Comparison of ENCODE assay signal across 11 cellular contexts in genomic region chr15:76642671-76643070, GRCh38.
DNase-seq lines count a peak whose midpoint lies in the region; ATAC-seq and TF ChIP-seq lines count a peak whose summit lies in the region.
"Had no signal": no experiment of that assay in that cellular context is flagged by ENCODE, and none has a peak within 500 bp of the region (broad histone marks: within the 10 kb centered on the region; RNA-seq: fewer than 3 reads in every experiment).

No MANE protein-coding gene starts in this region.

- H3K4me1 Mint-ChIP-seq in chondrocyte (ENCODE audit: low read depth) (peaks cover 26% of the 10 kb centered on the region), progenitor cell of endocrine pancreas (ENCODE audit: low read depth) (no peaks in the 10 kb centered on the region)

- H3K36me3 Mint-ChIP-seq in chondrocyte (ENCODE audit: low read depth) (peaks cover 4% of the 10 kb centered on the region), progenitor cell of endocrine pancreas (ENCODE audit: insufficient read depth) (peaks cover 18% of the 10 kb centered on the region)

- TF ChIP-seq CTCF in cardiac muscle cell (IDR thresholded peaks at IDR 0.05; ENCODE audit: low read depth, low read length) (peak; percentile 24), chondrocyte (IDR thresholded peaks at IDR 0.05) (peak; percentile 46), progenitor cell of endocrine pancreas (IDR thresholded peaks at IDR 0.05; ENCODE audit: unreplicated experiment) (peak; percentile 24)

- DNase-seq in cardiac muscle cell (ENCODE audit: low read depth in 1 of 2, low spot score in 1 of 2) = no peak
- DNase-seq in left ventricle myocardium superior = no peak
- peak; percentile 5 for DNase-seq in LHCN-M2 (ENCODE audit: low read depth)
- DNase-seq in chondrocyte (ENCODE audit: low spot score) = no peak
- DNase-seq in progenitor cell of endocrine pancreas (ENCODE audit: low spot score, unreplicated experiment) = no peak
- DNase-seq in GM03348 (ENCODE audit: low spot score) = no peak
- DNase-seq: effector memory CD8-positive, alpha-beta T cell; NCI-H2081; upper lobe of left lung had no signal

- H3K27me3 ChIP-seq in cardiac muscle cell = no peaks in the 10 kb centered on the region
- H3K27me3 ChIP-seq: upper lobe of left lung had no signal

- no peaks in the 10 kb centered on the region for H3K36me3 ChIP-seq in cardiac muscle cell
- H3K36me3 ChIP-seq: upper lobe of left lung had no signal

- no peaks in the 10 kb centered on the region for H3K27me3 Mint-ChIP-seq in chondrocyte (ENCODE audit: low read depth)
- H3K27me3 Mint-ChIP-seq in progenitor cell of endocrine pancreas = no peaks in the 10 kb centered on the region
- H3K27me3 Mint-ChIP-seq: effector memory CD8-positive, alpha-beta T cell had no signal

- intact Hi-C loops in left ventricle myocardium superior (cut with micrococcal nuclease) = no loop called here

- H3K4me1 ChIP-seq in cardiac muscle cell (ENCODE audit: low read depth) = no peaks in the 10 kb centered on the region
- H3K4me1 ChIP-seq: upper lobe of left lung had no signal

- no peak overlapping the region for H3K4me3 Mint-ChIP-seq in chondrocyte (ENCODE audit: unreplicated experiment)
- no peak overlapping the region for H3K4me3 Mint-ChIP-seq in progenitor cell of endocrine pancreas (ENCODE audit: low read depth)
- H3K4me3 Mint-ChIP-seq: effector memory CD8-positive, alpha-beta T cell had no signal

- H3K4me3 ChIP-seq in cardiac muscle cell = no peak overlapping the region
- H3K4me3 ChIP-seq: upper lobe of left lung had no signal

- no peak overlapping the region for H3K27ac ChIP-seq in cardiac muscle cell
- H3K27ac ChIP-seq: upper lobe of left lung had no signal

- H3K9me3 Mint-ChIP-seq in chondrocyte (ENCODE audit: low read depth) (peaks cover 7% of the 10 kb centered on the region), progenitor cell of endocrine pancreas (ENCODE audit: low read depth) (peaks cover 8% of the 10 kb centered on the region)
- H3K9me3 Mint-ChIP-seq: effector memory CD8-positive, alpha-beta T cell had no signal

- H3K27ac Mint-ChIP-seq in chondrocyte (ENCODE audit: unreplicated experiment) (no peak overlapping the region), progenitor cell of endocrine pancreas (no peak overlapping the region)
- H3K27ac Mint-ChIP-seq: effector memory CD8-positive, alpha-beta T cell had no signal

- ATAC-seq in left ventricle myocardium superior (no peak), HG02642 (IDR thresholded peaks at IDR 0.05; ENCODE audit: poor library complexity, unreplicated experiment) (no peak), GM18873 (IDR thresholded peaks at IDR 0.05; ENCODE audit: low FRiP score, unreplicated experiment) (no peak)
- ATAC-seq: effector memory CD8-positive, alpha-beta T cell had no signal

- no peaks in the 10 kb centered on the region for H3K9me3 ChIP-seq in cardiac muscle cell (ENCODE audit: low read depth)
- H3K9me3 ChIP-seq: upper lobe of left lung had no signal
